8 cellular contexts compared by ENCODE assay signal in the genomic region with DNA sequence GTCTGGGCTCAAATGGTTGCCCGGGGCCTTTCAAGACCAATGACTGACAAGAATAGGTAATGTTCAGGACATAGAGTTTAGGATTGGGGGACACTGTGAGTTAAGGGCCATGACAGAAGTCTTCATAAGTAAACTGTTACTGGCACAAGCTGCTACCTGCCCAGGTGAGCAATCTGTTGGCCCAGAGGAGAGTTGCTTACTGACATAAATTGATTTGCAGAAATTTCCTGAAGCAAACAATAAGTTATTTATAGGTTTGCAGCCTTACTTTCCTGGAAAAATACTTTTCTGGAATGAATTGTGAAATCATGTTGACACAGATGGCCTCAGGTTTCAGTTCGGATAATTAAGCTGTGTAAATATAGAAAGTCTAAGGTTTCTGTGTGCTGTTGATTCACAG.
DNase-seq lines count a peak whose midpoint lies in the region; ATAC-seq, FAIRE-seq and TF ChIP-seq lines count a peak whose summit lies in the region.
"Not testable (repeated sequence)": the region's sequence is repeated elsewhere in the genome, so short reads cannot be mapped to it uniquely, and the experiment has no call there.

No MANE protein-coding gene starts in this region.

- SMC1A ChIA-PET in GM12878 (lab: Charles Lee; ENCODE audit: uncharacterized antibody, unreplicated experiment): not testable (repeated sequence)

- POLR2A ChIA-PET in GM12878 (lab: Charles Lee): not testable (repeated sequence)

- in situ Hi-C loops in GM12878 (cut with MboI): not testable (repeated sequence)

- not testable (repeated sequence) for H3K4me1 ChIP-seq in GM12878 (ENCODE audit: control insufficient read depth, insufficient read depth, low read length); foreskin keratinocyte; neuron (ENCODE audit: insufficient read depth, low read length); tibial nerve

- not testable (repeated sequence) for TF ChIP-seq POLR2A in GM12878 (IDR thresholded peaks at IDR 0.05; ENCODE audit: low read depth, low read length); tibial nerve (IDR thresholded peaks at IDR 0.05)

- FAIRE-seq in GM12878 (lab: Jason Lieb, UNC): not testable (repeated sequence)

- TF ChIP-seq EP300 in GM12878 (IDR thresholded peaks at IDR 0.05; ENCODE audit: borderline replicate concordance in 1 of 2, control insufficient read depth in 1 of 2, low read depth in 2 of 2, low read length in 2 of 2); tibial nerve (IDR thresholded peaks at IDR 0.05): not testable (repeated sequence)

- H3K4me3 Mint-ChIP-seq in T-helper 2 cell treated with Interferon-gamma antibody and Interleukin-4, amounts not matched to agents 5 μg/mL and 100 μg/mL, for 36 hours: peak overlapping the region; percentile 77

- H3K4me1 Mint-ChIP-seq in T-helper 2 cell treated with Interferon-gamma antibody and Interleukin-4, amounts not matched to agents 5 μg/mL and 100 μg/mL, for 36 hours (ENCODE audit: low read depth): not testable (repeated sequence)

- H3K36me3 Mint-ChIP-seq in T-helper 2 cell treated with Interferon-gamma antibody and Interleukin-4, amounts not matched to agents 5 μg/mL and 100 μg/mL, for 36 hours (ENCODE audit: low read depth): not testable (repeated sequence)

- RAD21 ChIA-PET in GM12878 (lab: Charles Lee; ENCODE audit: unreplicated experiment): not testable (repeated sequence)

- DNase-seq in COR-L47 (lab: John Stamatoyannopoulos, UW) (peak; percentile 43), NCI-H345 (lab: John Stamatoyannopoulos, UW) (peak; percentile 62), foreskin keratinocyte (peak; percentile 38 to 41), tibial nerve (ENCODE audit: low spot score in 2 of 2) (peak in 1 of 2 donors; percentile 5)
- DNase-seq in T-helper 2 cell treated with Interferon-gamma antibody and Interleukin-4, amounts not matched to agents 5 μg/mL and 100 μg/mL, for 36 hours (ENCODE audit: low spot score); GM12878 (ENCODE audit: low read depth, low spot score): not testable (repeated sequence)

- H3K27ac ChIP-seq in KOPT-K1 (ENCODE audit: low read depth, low read length, poor library complexity, severe bottlenecking): peak overlapping the region; percentile 65
- H3K27ac ChIP-seq in GM12878 (ENCODE audit: control insufficient read depth, insufficient read depth): peak overlapping the region; percentile 42; the same call in 1 of the 2 replicates
- peak overlapping the region; percentile 82 for H3K27ac ChIP-seq in foreskin keratinocyte
- peak overlapping the region; percentile 12 to 67 (median 60) for H3K27ac ChIP-seq in tibial nerve

- TF ChIP-seq RAD21 in GM12878 (IDR thresholded peaks at IDR 0.05; ENCODE audit: insufficient read depth, low read depth, low read length): not testable (repeated sequence)

- H3K9me3 Mint-ChIP-seq in T-helper 2 cell treated with Interferon-gamma antibody and Interleukin-4, amounts not matched to agents 5 μg/mL and 100 μg/mL, for 36 hours: not testable (repeated sequence)

- not testable (repeated sequence) for H3K27me3 ChIP-seq in GM12878 (replicated peaks in 1 of 2; ENCODE audit: control insufficient read depth in 2 of 2, insufficient read depth in 2 of 2, low read length in 1 of 2); foreskin keratinocyte; neuron (ENCODE audit: insufficient read depth, low read length); tibial nerve

- peak overlapping the region; percentile 78 for H3K27ac Mint-ChIP-seq in T-helper 2 cell treated with Interferon-gamma antibody and Interleukin-4, amounts not matched to agents 5 μg/mL and 100 μg/mL, for 36 hours

- H3K9me3 ChIP-seq in KOPT-K1 (ENCODE audit: insufficient read depth, low read length, poor library complexity, severe bottlenecking); GM12878 (replicated peaks; ENCODE audit: control insufficient read depth, insufficient read depth, low read length); neuron (ENCODE audit: low read length); tibial nerve: not testable (repeated sequence)

- H3K27me3 Mint-ChIP-seq in T-helper 2 cell treated with Interferon-gamma antibody and Interleukin-4, amounts not matched to agents 5 μg/mL and 100 μg/mL, for 36 hours (ENCODE audit: low read depth): not testable (repeated sequence)

- H3K4me3 ChIP-seq in GM12878 (peak overlapping the region; percentile 49; the same call in 1 of the 2 replicates), neuron (ENCODE audit: low read length) (peak overlapping the region; percentile 34), tibial nerve (peak overlapping the region in 2 of 4 donors; percentile 9)

- not testable (repeated sequence) for H4K20me1 ChIP-seq in GM12878 (ENCODE audit: control insufficient read depth, insufficient read depth)

- H3K9ac ChIP-seq in GM12878 (ENCODE audit: control insufficient read depth, insufficient read depth, low read length): not testable (repeated sequence)

- ATAC-seq in GM12878, foreskin keratinocyte: not testable (repeated sequence)

- WGBS in GM12878 (ENCODE audit: insufficient coverage, insufficient replicate concordance, low lambda C conversion rate, missing lambda C conversion rate): 0% methylated on average over 2 of the region's 2 CpGs
- 71 to 74% methylated on average over 2 of the region's 2 CpGs for WGBS in tibial nerve, 2 donors

- H3K79me2 ChIP-seq in GM12878 (ENCODE audit: control insufficient read depth, insufficient read depth, low read length): not testable (repeated sequence)

- CTCF ChIA-PET in GM12878 (lab: Yijun Ruan, JAX): interaction anchor here (1.1 kb wide), 1 partner anchor 170 kb away, joined by 3 read pairs; no protein-coding TSS in a partner anchor

- not testable (repeated sequence) for BruUV-seq in GM12878 (replicated peaks; lab: Mats Ljungman, UMichigan)

- H2AFZ ChIP-seq in GM12878 (ENCODE audit: control insufficient read depth, low read depth, low read length): peak overlapping the region; percentile 28; the same call in 1 of the 2 replicates
- H2AFZ ChIP-seq in neuron (ENCODE audit: low read depth, low read length): not testable (repeated sequence)

- not testable (repeated sequence) for TF ChIP-seq CTCF in GM12878 (IDR thresholded peaks at IDR 0.05 in 2 of 3, conservative IDR thresholded peaks at IDR 0.05 in 1 of 3; ENCODE audit: control insufficient read depth in 2 of 3, extremely low read depth in 1 of 3, insufficient read depth in 1 of 3, low read depth in 3 of 3, low read length in 3 of 3); foreskin keratinocyte (conservative IDR thresholded peaks at IDR 0.05); tibial nerve (IDR thresholded peaks at IDR 0.05)

- not testable (repeated sequence) for H3K36me3 ChIP-seq in KOPT-K1 (ENCODE audit: insufficient read depth, low read length); GM12878 (ENCODE audit: control insufficient read depth in 2 of 2, insufficient read depth in 2 of 2, low read length in 1 of 2); neuron (ENCODE audit: insufficient read depth, low read length); tibial nerve

- intact Hi-C loops in GM12878 (cut with micrococcal nuclease; ENCODE audit: unreplicated experiment): not testable (repeated sequence)

- peak overlapping the region; percentile 60; the same call in 1 of the 2 replicates for H3K4me2 ChIP-seq in GM12878 (ENCODE audit: control insufficient read depth, insufficient read depth)
